In the genomic region with DNA sequence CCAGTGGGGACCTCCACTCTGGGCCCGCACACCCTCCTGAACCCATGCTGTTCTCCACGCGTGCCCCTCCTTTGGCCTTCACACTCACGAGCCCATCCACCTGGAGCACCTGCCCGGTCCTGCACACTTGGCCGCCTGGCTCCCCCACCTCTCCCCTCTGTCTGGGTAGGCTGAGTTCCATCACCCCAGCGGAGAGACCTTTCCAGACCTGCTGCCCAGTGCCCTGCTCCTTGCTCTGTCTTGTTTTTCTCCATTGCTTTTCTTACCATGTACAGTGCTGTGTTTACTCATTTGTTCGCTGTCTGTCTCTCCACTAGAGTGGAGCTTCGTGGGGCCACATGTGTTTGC, we compare ENCODE assay signal across 32 cellular contexts.
DNase-seq lines count a peak whose midpoint lies in the region; ATAC-seq and TF ChIP-seq lines count a peak whose summit lies in the region.
"Had no signal": no experiment of that assay in that cellular context is flagged by ENCODE, and none has a peak within 500 bp of the region (broad histone marks: within the 10 kb centered on the region; RNA-seq: fewer than 3 reads in every experiment).

No MANE protein-coding gene starts in this region.

- no peaks in the 10 kb centered on the region for H3F3A ChIP-seq in PC-3 (ENCODE audit: low read length, unreplicated experiment)

- TF ChIP-seq POLR2A in heart left ventricle (IDR thresholded peaks at IDR 0.05) (no peak), ovary (IDR thresholded peaks at IDR 0.05) (no peak)

- POLR2A ChIA-PET in PC-3 (lab: Charles Lee; ENCODE audit: unreplicated experiment): no interaction called here

- no peaks in the 10 kb centered on the region for H4K20me1 ChIP-seq in PC-3 (ENCODE audit: low read length)

- CTCF ChIA-PET in PC-3 (lab: Charles Lee): no interaction called here

- no peak overlapping the region for H3K9ac ChIP-seq in PC-3 (ENCODE audit: low read length)

- no peaks in the 10 kb centered on the region for H3K4me1 ChIP-seq in heart left ventricle
- no peaks in the 10 kb centered on the region for H3K4me1 ChIP-seq in ovary (ENCODE audit: insufficient read depth)
- no peaks in the 10 kb centered on the region for H3K4me1 ChIP-seq in aorta (ENCODE audit: control insufficient read depth in 1 of 2, insufficient read depth in 2 of 2, low read length in 2 of 2)
- no peaks in the 10 kb centered on the region for H3K4me1 ChIP-seq in PC-3 (ENCODE audit: insufficient read depth, low read length)
- H3K4me1 ChIP-seq: BE2C, HAP-1, pancreas, SJSA1, testis had no signal

- no peaks in the 10 kb centered on the region for H3K36me3 ChIP-seq in heart left ventricle
- no peaks in the 10 kb centered on the region for H3K36me3 ChIP-seq in ovary
- no peaks in the 10 kb centered on the region for H3K36me3 ChIP-seq in aorta (ENCODE audit: control insufficient read depth in 1 of 2, insufficient read depth in 2 of 2, low read length in 1 of 2)
- H3K36me3 ChIP-seq in PC-3 (ENCODE audit: low read depth, low read length): no peaks in the 10 kb centered on the region
- H3K36me3 ChIP-seq: BE2C, HAP-1, pancreas, SJSA1 had no signal

- no peaks in the 10 kb centered on the region for H3K79me2 ChIP-seq in PC-3 (ENCODE audit: low read length)

- TF ChIP-seq EP300 in ovary (IDR thresholded peaks at IDR 0.05): no peak

- TF ChIP-seq CTCF in heart left ventricle (IDR thresholded peaks at IDR 0.05): no peak
- TF ChIP-seq CTCF in ovary (IDR thresholded peaks at IDR 0.05): no peak
- TF ChIP-seq CTCF in PC-3 (conservative IDR thresholded peaks at IDR 0.05; ENCODE audit: low read depth, low read length): no peak

- H3K9me3 ChIP-seq in heart left ventricle: peaks cover 0 to 4% (median 0%) of the 10 kb centered on the region in 12 donors
- no peaks in the 10 kb centered on the region for H3K9me3 ChIP-seq in ovary
- peaks cover 2% of the 10 kb centered on the region for H3K9me3 ChIP-seq in aorta (ENCODE audit: control insufficient read depth, low read length)
- H3K9me3 ChIP-seq in PC-3 (ENCODE audit: low read length): no peaks in the 10 kb centered on the region
- H3K9me3 ChIP-seq: BE2C, body of pancreas, HAP-1, mucosa of descending colon, pancreas, SJSA1, testis had no signal

- intact Hi-C loops in heart left ventricle (cut with DNase I) (no loop called here), Right ventricle myocardium inferior (cut with DNase I) (no loop called here), ovary (cut with DNase I) (no loop called here), aorta (cut with DNase I) (no loop called here), PC-3 (cut with micrococcal nuclease) (no loop called here)

- H2AFZ ChIP-seq in PC-3 (ENCODE audit: low read length): no peak overlapping the region

- H3K4me2 ChIP-seq in PC-3 (ENCODE audit: low read length): no peak overlapping the region
- H3K4me2 ChIP-seq: smooth muscle cell had no signal

- H3K4me3 ChIP-seq in heart left ventricle: no peak overlapping the region
- no peak overlapping the region for H3K4me3 ChIP-seq in ovary
- H3K4me3 ChIP-seq in aorta (ENCODE audit: low read length in 2 of 2): no peak overlapping the region
- no peak overlapping the region for H3K4me3 ChIP-seq in PC-3 (ENCODE audit: low read length)
- H3K4me3 ChIP-seq: body of pancreas, GM12878, HAP-1, lung, mucosa of descending colon, pancreas, SJSA1, smooth muscle cell, testis had no signal

- H3K27ac ChIP-seq in heart left ventricle (no peak overlapping the region), ovary (no peak overlapping the region), aorta (ENCODE audit: low read depth in 1 of 2, low read length in 2 of 2) (no peak overlapping the region), PC-3 (ENCODE audit: low read length) (no peak overlapping the region)
- H3K27ac ChIP-seq: body of pancreas, pancreas, SJSA1, testis, VCaP had no signal

- ATAC-seq in heart left ventricle (no peak), Right ventricle myocardium inferior (no peak), aorta (ENCODE audit: low FRiP score) (no peak), PC-3 (no peak)
- ATAC-seq: body of pancreas; GM12878; mucosa of descending colon; pancreas; stimulated activated naive CD8-positive, alpha-beta T cell treated with anti-CD3 and anti-CD28 coated beads, Interleukin-15, Interleukin-2, amounts not matched to agents 100 U/mL and 50 U/mL, for 24 hours had no signal

- no peaks in the 10 kb centered on the region for H3K9me2 ChIP-seq in PC-3 (replicated peaks; ENCODE audit: low read length)

- DNase-seq in heart left ventricle (peak in 3 of 5 donors; percentile 3 to 39 (median 5)), Right ventricle myocardium inferior (ENCODE audit: missing footprints) (no peak), ecto neural progenitor cell (ENCODE audit: low spot score) (peak; percentile 36), ovary (peak; percentile 3 to 9 (median 4)), aorta (peak; percentile 21 to 49), retina (no peak), PC-3 (no peak), C1 segment of cervical spinal cord (lab: John Stamatoyannopoulos, UW) (no peak)
- DNase-seq: ACHN; activated CD4-positive, alpha-beta T cell treated with anti-CD3 and anti-CD28 coated beads for 48 hours; activated naive CD4-positive, alpha-beta T cell treated with anti-CD3 and anti-CD28 coated beads for 36 hours; BE2C; DMS153; kidney glomerular epithelial cell; NCI-H1436; NCI-H2081; NCI-H2227 treated with DMSO at 0.1 percent for 48 hours; NCI-H69; nephron progenitor cell; stimulated activated CD4-positive, alpha-beta T cell treated with anti-CD3 and anti-CD28 coated beads, Interleukin-1b, Interleukin-23, amount 100 ng/mL, for 48 hours; stimulated activated naive CD8-positive, alpha-beta T cell treated with anti-CD3 and anti-CD28 coated beads, Interleukin-15, Interleukin-2, amounts not matched to agents 100 U/mL and 50 U/mL, for 24 hours; T1000 had no signal

- 71 to 84% (median 83%) methylated on average over 9 of the region's 9 CpGs for WGBS in heart left ventricle, 4 donors
- 69 to 80% (median 77%) methylated on average over 9 of the region's 9 CpGs for WGBS in ovary, 3 donors
- WGBS in aorta, 2 donors: 68 to 76% methylated on average over 9 of the region's 9 CpGs

- no peaks in the 10 kb centered on the region for H3K27me3 ChIP-seq in heart left ventricle
- H3K27me3 ChIP-seq in ovary: no peaks in the 10 kb centered on the region
- no peaks in the 10 kb centered on the region for H3K27me3 ChIP-seq in aorta (ENCODE audit: control insufficient read depth in 1 of 2, insufficient read depth in 2 of 2, low read length in 1 of 2)
- no peaks in the 10 kb centered on the region for H3K27me3 ChIP-seq in PC-3 (ENCODE audit: low read length)
- H3K27me3 ChIP-seq: BE2C, body of pancreas, pancreas, SJSA1, testis had no signal

- no TSS peak for BruUV-seq in PC-3 (replicated peaks; lab: Mats Ljungman, UMichigan)

Comparison
In these comparisons a context has a peak if more than half of its experiments do, and no peak if none do; other contexts are left out.
1. DNase-seq: peak in heart left ventricle (3 of 5), ecto neural progenitor cell (single experiment), ovary (5 of 5) and aorta (2 of 2); none in Right ventricle myocardium inferior (single experiment), retina (single experiment), PC-3 (single experiment) and C1 segment of cervical spinal cord (0 of 14).